ENCODE assay signal across 15 cellular contexts in the genomic region with DNA sequence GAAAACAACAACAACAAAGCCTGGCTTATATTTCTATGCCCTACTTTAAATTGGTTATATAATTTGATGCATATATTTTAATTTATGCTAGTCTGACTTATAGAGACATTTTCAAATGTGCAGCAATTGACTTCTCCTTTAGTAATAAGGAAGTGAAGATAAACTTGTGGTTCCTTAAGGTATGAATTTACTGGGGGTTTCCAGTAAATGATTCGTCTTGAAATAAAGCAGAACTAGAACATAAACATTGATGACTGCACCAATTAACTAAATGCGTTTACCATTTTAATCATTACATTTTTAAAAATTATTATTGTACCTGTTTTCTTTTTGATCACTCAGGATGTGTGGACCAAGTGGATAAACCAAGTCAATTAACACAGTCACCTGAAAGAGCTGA.
DNase-seq lines count a peak whose midpoint lies in the region; ATAC-seq, FAIRE-seq and TF ChIP-seq lines count a peak whose summit lies in the region.
"Had no signal": no experiment of that assay in that cellular context is flagged by ENCODE, and none has a peak within 500 bp of the region (broad histone marks: within the 10 kb centered on the region; RNA-seq: fewer than 3 reads in every experiment).

No MANE protein-coding gene starts in this region.

- H3K27ac Mint-ChIP-seq in MCF 10A (ENCODE audit: low read depth, unreplicated experiment) = no peak overlapping the region
- H3K27ac Mint-ChIP-seq: T-helper 1 cell treated with Interleukin-12 subunit alpha and Interleukin-12 subunit beta and Interleukin-4 antibody, amounts not matched to agents 30 μg/mL and 1 μg/mL, for 36 hours had no signal

- 45 to 56% (median 50%) methylated on average over 2 of the region's 2 CpGs for WGBS in small intestine, 3 donors

- no peak overlapping the region for H3K4me3 Mint-ChIP-seq in MCF 10A (ENCODE audit: unreplicated experiment)
- H3K4me3 Mint-ChIP-seq: activated T-cell treated with anti-CD3 and anti-CD28 coated beads, Interleukin-2, amount 50 U/mL, for 4 hours; T-helper 1 cell treated with Interleukin-12 subunit alpha and Interleukin-12 subunit beta and Interleukin-4 antibody, amounts not matched to agents 30 μg/mL and 1 μg/mL, for 36 hours had no signal

- TF ChIP-seq CTCF in MCF 10A (IDR thresholded peaks at IDR 0.05; ENCODE audit: unreplicated experiment) = no peak

- H3K27ac ChIP-seq in small intestine (ENCODE audit: low read depth in 1 of 2, low read length in 1 of 2) = no peak overlapping the region
- H3K27ac ChIP-seq: tibial nerve had no signal

- H3K27me3 ChIP-seq in small intestine (ENCODE audit: control insufficient read depth in 2 of 2, insufficient read depth in 2 of 2, low read length in 2 of 2) = no peaks in the 10 kb centered on the region
- H3K27me3 ChIP-seq: tibial nerve had no signal

- intact Hi-C loops in MCF 10A (cut with micrococcal nuclease) = no loop called here

- peak; percentile 56 for DNase-seq in OCI-M1 (lab: John Stamatoyannopoulos, UW)
- no peak for DNase-seq in activated gamma-delta T cell (lab: John Stamatoyannopoulos, UW)
- DNase-seq in C1 segment of cervical spinal cord (lab: John Stamatoyannopoulos, UW) = no peak
- no peak for DNase-seq in small intestine
- DNase-seq in MCF 10A (ENCODE audit: unreplicated experiment) = no peak
- DNase-seq: activated T-cell treated with anti-CD3 and anti-CD28 coated beads, Interleukin-2, amount 50 U/mL, for 4 hours; left colon; NCI-H526 treated with DMSO at 0.1 percent for 48 hours had no signal

- no peak overlapping the region for H3K4me3 ChIP-seq in small intestine (ENCODE audit: low read depth in 1 of 2, low read length in 2 of 2)
- H3K4me3 ChIP-seq: tibial nerve had no signal

- H3K9me3 ChIP-seq in small intestine (ENCODE audit: control insufficient read depth, low read depth) = no peaks in the 10 kb centered on the region
- H3K9me3 ChIP-seq: tibial nerve had no signal

- no peak for FAIRE-seq in small intestine (lab: Jason Lieb, UNC)
- FAIRE-seq: GM12892 had no signal

- ATAC-seq in GM18519 (IDR thresholded peaks at IDR 0.05; ENCODE audit: low FRiP score, unreplicated experiment) (peak; percentile 96), GM21526 (IDR thresholded peaks at IDR 0.05; ENCODE audit: low FRiP score, unreplicated experiment) (peak; percentile 93), HG03103 (IDR thresholded peaks at IDR 0.05; ENCODE audit: low read depth, unreplicated experiment) (peak; percentile 93)
- ATAC-seq: activated T-cell treated with anti-CD3 and anti-CD28 coated beads, Interleukin-2, amount 50 U/mL, for 4 hours; left colon had no signal

- POLR2A ChIA-PET in MCF 10A (lab: Yijun Ruan, JAX) = no interaction called here

- H3K4me1 Mint-ChIP-seq in MCF 10A (ENCODE audit: insufficient read depth, unreplicated experiment) = peaks cover 6% of the 10 kb centered on the region

- no peaks in the 10 kb centered on the region for H3K36me3 Mint-ChIP-seq in MCF 10A (ENCODE audit: insufficient read depth, unreplicated experiment)
- H3K36me3 Mint-ChIP-seq: IgD-negative memory B cell had no signal

- CTCF ChIA-PET in MCF 10A (lab: Yijun Ruan, JAX) = interaction anchor here (0.7 to 3.4 kb wide), 4 partner anchors 24 to 267 kb away, joined by 3 to 12 read pairs (median 4); no protein-coding TSS in a partner anchor

- H3K27me3 Mint-ChIP-seq in MCF 10A (ENCODE audit: insufficient read depth, unreplicated experiment) = no peaks in the 10 kb centered on the region

- no TSS peak for BruUV-seq in MCF 10A (replicated peaks; lab: Mats Ljungman, UMichigan)

- H3K36me3 ChIP-seq in small intestine (ENCODE audit: control insufficient read depth in 2 of 2, insufficient read depth in 2 of 2, low read length in 2 of 2) = no peaks in the 10 kb centered on the region
- H3K36me3 ChIP-seq: tibial nerve had no signal

- H3K9me3 Mint-ChIP-seq in MCF 10A (ENCODE audit: unreplicated experiment) = no peaks in the 10 kb centered on the region
- H3K9me3 Mint-ChIP-seq: activated T-cell treated with anti-CD3 and anti-CD28 coated beads, Interleukin-2, amount 50 U/mL, for 4 hours; T-helper 1 cell treated with Interleukin-12 subunit alpha and Interleukin-12 subunit beta and Interleukin-4 antibody, amounts not matched to agents 30 μg/mL and 1 μg/mL, for 36 hours had no signal

- H3K4me1 ChIP-seq in small intestine (ENCODE audit: control insufficient read depth in 2 of 2, insufficient read depth in 1 of 2, low read depth in 1 of 2, low read length in 1 of 2) = no peaks in the 10 kb centered on the region
- H3K4me1 ChIP-seq: tibial nerve had no signal
